In the genomic region with DNA sequence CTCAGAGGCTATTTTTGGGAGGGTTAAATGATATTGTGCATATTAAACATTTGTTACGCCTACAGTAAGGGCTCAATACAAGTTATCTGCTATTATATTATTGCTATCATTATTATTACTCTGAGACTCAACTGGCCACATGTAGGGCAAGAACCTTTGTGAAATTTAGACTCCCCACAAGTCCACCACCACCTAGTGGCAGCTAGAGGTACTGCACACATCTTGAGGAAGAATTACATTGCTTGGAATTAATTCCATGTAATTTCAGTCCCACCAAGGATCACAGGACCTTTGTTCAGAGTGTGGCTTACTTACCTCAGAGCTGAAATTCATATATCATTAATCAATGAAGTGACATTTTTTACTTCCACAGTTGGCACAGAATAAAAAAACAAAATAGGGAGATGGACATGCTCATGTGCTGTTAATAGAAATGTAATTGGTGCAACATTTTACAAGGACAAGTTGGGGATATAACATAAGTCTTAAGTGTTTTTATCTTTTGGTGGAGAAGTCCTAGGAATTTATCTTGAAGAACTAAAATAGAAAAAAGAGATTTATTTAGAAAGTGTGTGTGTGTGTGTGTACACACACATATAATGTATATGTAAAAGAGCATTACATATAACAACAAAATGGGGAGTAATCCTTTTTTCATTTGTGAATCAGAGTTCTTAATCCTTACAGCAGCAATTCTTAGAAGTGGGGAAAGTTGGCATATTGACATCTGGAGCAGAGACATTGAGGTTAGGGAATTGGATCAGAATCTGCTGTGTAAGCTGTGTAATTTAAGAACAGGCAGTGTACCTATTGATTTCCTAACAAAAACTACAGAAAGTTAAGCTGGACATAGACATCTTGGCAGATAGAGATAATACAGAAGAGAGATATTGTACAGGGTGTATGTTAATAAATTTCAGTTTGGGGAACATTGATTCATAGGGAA, we compare ENCODE assay signal across 8 cellular contexts. TPM values are rescaled to one million over a fixed set of nuclear protein-coding genes. Genes with fewer than 3 reads are reported as not detected.
DNase-seq lines count a peak whose midpoint lies in the region; ATAC-seq and TF ChIP-seq lines count a peak whose summit lies in the region.

No MANE protein-coding gene starts in this region.

- H3K4me1 ChIP-seq in colonic mucosa, result no peaks in the 10 kb centered on the region
- H3K4me1 ChIP-seq in right lobe of liver, result peaks cover 0 to 10% (median 0%) of the 10 kb centered on the region in 4 donors

- no peak overlapping the region for H3K4me3 ChIP-seq in GM12865 (ENCODE audit: low read depth, low read length)
- no peak overlapping the region for H3K4me3 ChIP-seq in colonic mucosa
- no peak overlapping the region for H3K4me3 ChIP-seq in right lobe of liver

- ATAC-seq in HG02938 (IDR thresholded peaks at IDR 0.05; ENCODE audit: unreplicated experiment) (peak; percentile 79), right lobe of liver (peak; percentile 76 to 91 (median 88)), GM21723 (IDR thresholded peaks at IDR 0.05; ENCODE audit: unreplicated experiment) (no peak)

- H3K36me3 ChIP-seq in colonic mucosa (no peaks in the 10 kb centered on the region), right lobe of liver (no peaks in the 10 kb centered on the region)

- TF ChIP-seq POLR2A in right lobe of liver (IDR thresholded peaks at IDR 0.05), result no peak

- no peaks in the 10 kb centered on the region for H3K9me3 ChIP-seq in colonic mucosa
- no peaks in the 10 kb centered on the region for H3K9me3 ChIP-seq in right lobe of liver

- intact Hi-C loops in colonic mucosa (cut with DNase I), result no loop called here
- intact Hi-C loops in right lobe of liver (cut with DNase I), result no loop called here

- DNase-seq in GM12865 (ENCODE audit: low read depth) (peak; percentile 74), NCI-H226 (peak; percentile 33), colonic mucosa (peak; percentile 84), right lobe of liver (peak in 2 of 3 donors; percentile 38 to 67)
- DNase-seq in activated CD4-positive, alpha-beta T cell treated with anti-CD3 and anti-CD28 coated beads for 1 hour, result peak; percentile 40
- peak; percentile 19 to 50 (median 32) for DNase-seq in stimulated activated CD4-positive, alpha-beta T cell treated with anti-CD3 and anti-CD28 coated beads, TNF-alpha, amount 100 ng/mL, for 4 hours (ENCODE audit: low read depth in 3 of 3)

- H3K27me3 ChIP-seq in colonic mucosa, result no peaks in the 10 kb centered on the region
- H3K27me3 ChIP-seq in right lobe of liver, result no peaks in the 10 kb centered on the region

- WGBS in right lobe of liver (ENCODE audit: insufficient coverage, low coverage, low lambda C conversion rate, missing lambda C conversion rate), result 78% methylated on average over 1 of the region's 1 CpG

- no peak overlapping the region for H3K27ac ChIP-seq in colonic mucosa
- no peak overlapping the region for H3K27ac ChIP-seq in right lobe of liver

- TF ChIP-seq CTCF in GM12865 (IDR thresholded peaks at IDR 0.05; ENCODE audit: insufficient read depth, low read depth, low read length, missing control alignments) (peak; percentile 93), colonic mucosa (IDR thresholded peaks at IDR 0.05) (peak; percentile 97), right lobe of liver (IDR thresholded peaks at IDR 0.05) (peak; percentile 91 to 97 (median 96))

- no peak overlapping the region for H3K9ac ChIP-seq in colonic mucosa (ENCODE audit: low read depth in 2 of 2, low read length in 2 of 2)

RNA-seq across cellular contexts. Expression of gene MSANTD3, which starts 11.2 kb away (rescaled TPM):
- total RNA-seq in colonic mucosa (10 to 100 TPM in 1 of 2 donors, 1 to 10 TPM in 1; 9.1 to 11.7 TPM), right lobe of liver (10 to 100 TPM in 3 of 6 experiments, 1 to 10 TPM in 3; 6.7 to 26.9 (median 15.9) TPM)

RNA-seq across cellular contexts. Expression of gene TMEFF1, which starts 34.8 kb away (rescaled TPM):
- under 1 TPM in 1 of 2 donors, not detected in 1; 0.27 TPM for total RNA-seq in colonic mucosa
- total RNA-seq in right lobe of liver, result under 1 TPM in 2 of 6 experiments, not detected in 4; 0.09 to 0.24 TPM

Comparison
In these comparisons a context has a peak if more than half of its experiments do, and no peak if none do; other contexts are left out.
1. DNase-seq: peak in every context shown above with its lines; median percentile 84 in colonic mucosa; 74 in GM12865; 52 in right lobe of liver; 40 in activated CD4-positive, alpha-beta T cell treated with anti-CD3 and anti-CD28 coated beads for 1 hour; 33 in NCI-H226; 32 in stimulated activated CD4-positive, alpha-beta T cell treated with anti-CD3 and anti-CD28 coated beads, TNF-alpha, amount 100 ng/mL, for 4 hours.